ENCODE assay signal across 1 cellular context in the genomic region with DNA sequence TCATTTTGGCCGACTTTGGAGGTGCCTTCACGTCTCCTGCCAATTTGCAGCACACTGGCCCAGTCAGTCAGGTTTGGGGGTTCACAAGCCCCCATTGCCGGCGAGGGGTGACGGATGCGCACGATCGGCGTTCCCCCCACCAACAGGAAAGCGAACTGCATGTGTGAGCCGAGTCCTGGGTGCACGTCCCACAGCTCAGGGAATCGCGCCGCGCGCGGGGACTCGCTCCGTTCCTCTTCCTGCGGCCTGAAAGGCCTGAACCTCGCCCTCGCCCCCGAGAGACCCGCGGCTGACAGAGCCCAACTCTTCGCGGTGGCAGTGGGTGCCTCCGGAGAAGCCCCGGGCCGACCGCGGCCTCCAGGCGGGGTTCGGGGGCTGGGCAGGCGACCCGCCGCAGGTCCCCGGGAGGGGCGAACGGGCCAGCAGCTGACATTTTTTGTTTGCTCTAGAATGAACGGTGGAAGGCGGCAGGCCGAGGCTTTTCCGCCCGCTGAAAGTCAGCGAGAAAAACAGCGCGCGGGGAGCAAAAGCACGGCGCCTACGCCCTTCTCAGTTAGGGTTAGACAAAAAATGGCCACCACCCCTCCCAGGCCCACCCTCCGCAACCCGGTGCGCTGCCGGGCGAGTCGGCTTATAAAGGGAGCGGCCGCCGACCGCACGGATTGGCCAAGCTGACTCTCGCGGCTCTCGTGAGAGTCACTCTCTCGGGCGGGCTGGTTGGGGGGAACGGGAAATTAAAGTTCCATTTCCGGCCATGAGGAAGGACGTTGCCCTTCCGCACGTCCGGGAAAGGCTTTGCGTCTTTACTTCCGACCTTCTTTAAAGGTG.
TF ChIP-seq lines count a peak whose summit lies in the region.

A gene (minus strand): TSS at position 608 of the 828 bp plus-strand sequence.

TF ChIP-seq in HEK293, 187 proteins besides CTCF, POLR2A, EP300 and RAD21 (continued from another document and continues in another):
- TF ChIP-seq, protein P1, sequence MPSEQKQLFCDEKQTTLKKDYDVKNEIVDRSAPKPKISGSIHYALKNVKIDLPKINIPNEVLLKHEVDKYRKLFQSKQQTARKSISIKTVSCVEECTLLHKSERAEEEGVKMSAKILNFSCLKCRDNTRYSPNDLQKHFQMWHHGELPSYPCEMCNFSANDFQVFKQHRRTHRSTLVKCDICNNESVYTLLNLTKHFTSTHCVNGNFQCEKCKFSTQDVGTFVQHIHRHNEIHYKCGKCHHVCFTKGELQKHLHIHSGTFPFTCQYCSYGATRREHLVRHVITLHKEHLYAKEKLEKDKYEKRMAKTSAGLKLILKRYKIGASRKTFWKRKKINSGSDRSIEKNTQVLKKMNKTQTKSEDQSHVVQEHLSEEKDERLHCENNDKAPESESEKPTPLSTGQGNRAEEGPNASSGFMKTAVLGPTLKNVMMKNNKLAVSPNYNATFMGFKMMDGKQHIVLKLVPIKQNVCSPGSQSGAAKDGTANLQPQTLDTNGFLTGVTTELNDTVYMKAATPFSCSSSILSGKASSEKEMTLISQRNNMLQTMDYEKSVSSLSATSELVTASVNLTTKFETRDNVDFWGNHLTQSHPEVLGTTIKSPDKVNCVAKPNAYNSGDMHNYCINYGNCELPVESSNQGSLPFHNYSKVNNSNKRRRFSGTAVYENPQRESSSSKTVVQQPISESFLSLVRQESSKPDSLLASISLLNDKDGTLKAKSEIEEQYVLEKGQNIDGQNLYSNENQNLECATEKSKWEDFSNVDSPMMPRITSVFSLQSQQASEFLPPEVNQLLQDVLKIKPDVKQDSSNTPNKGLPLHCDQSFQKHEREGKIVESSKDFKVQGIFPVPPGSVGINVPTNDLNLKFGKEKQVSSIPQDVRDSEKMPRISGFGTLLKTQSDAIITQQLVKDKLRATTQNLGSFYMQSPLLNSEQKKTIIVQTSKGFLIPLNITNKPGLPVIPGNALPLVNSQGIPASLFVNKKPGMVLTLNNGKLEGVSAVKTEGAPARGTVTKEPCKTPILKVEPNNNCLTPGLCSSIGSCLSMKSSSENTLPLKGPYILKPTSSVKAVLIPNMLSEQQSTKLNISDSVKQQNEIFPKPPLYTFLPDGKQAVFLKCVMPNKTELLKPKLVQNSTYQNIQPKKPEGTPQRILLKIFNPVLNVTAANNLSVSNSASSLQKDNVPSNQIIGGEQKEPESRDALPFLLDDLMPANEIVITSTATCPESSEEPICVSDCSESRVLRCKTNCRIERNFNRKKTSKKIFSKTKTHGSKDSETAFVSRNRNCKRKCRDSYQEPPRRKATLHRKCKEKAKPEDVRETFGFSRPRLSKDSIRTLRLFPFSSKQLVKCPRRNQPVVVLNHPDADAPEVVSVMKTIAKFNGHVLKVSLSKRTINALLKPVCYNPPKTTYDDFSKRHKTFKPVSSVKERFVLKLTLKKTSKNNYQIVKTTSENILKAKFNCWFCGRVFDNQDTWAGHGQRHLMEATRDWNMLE (tag by site-specific recombination; conservative IDR thresholded peaks at IDR 0.05; ENCODE audit: low read depth): peak; percentile 98
- TF ChIP-seq ZNF266 (tag by site-specific recombination; IDR thresholded peaks at IDR 0.05; ENCODE audit: low read depth): no peak
- TF ChIP-seq ZNF341 (tag by site-specific recombination; IDR thresholded peaks at IDR 0.05; ENCODE audit: low read depth): peak; percentile 73
- TF ChIP-seq ZNF302 (tag by site-specific recombination; IDR thresholded peaks at IDR 0.05; ENCODE audit: low read depth): no peak
- peak; percentile 50 for TF ChIP-seq ZNF629 (tag by site-specific recombination; IDR thresholded peaks at IDR 0.05)
- TF ChIP-seq ZNF2 (tag by site-specific recombination; IDR thresholded peaks at IDR 0.05): 0 out of 2 replicates have a peak, but pooled peaks have one; percentile 21
- TF ChIP-seq, protein P2, sequence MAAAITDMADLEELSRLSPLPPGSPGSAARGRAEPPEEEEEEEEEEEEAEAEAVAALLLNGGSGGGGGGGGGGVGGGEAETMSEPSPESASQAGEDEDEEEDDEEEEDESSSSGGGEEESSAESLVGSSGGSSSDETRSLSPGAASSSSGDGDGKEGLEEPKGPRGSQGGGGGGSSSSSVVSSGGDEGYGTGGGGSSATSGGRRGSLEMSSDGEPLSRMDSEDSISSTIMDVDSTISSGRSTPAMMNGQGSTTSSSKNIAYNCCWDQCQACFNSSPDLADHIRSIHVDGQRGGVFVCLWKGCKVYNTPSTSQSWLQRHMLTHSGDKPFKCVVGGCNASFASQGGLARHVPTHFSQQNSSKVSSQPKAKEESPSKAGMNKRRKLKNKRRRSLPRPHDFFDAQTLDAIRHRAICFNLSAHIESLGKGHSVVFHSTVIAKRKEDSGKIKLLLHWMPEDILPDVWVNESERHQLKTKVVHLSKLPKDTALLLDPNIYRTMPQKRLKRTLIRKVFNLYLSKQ (tag by site-specific recombination; IDR thresholded peaks at IDR 0.05; ENCODE audit: borderline replicate concordance): no peak
- TF ChIP-seq ZFP37 (tag by site-specific recombination; IDR thresholded peaks at IDR 0.05): peak; percentile 94
- no peak for TF ChIP-seq ZNF202 (tag by site-specific recombination; IDR thresholded peaks at IDR 0.05; ENCODE audit: borderline replicate concordance)
- TF ChIP-seq, protein P3, sequence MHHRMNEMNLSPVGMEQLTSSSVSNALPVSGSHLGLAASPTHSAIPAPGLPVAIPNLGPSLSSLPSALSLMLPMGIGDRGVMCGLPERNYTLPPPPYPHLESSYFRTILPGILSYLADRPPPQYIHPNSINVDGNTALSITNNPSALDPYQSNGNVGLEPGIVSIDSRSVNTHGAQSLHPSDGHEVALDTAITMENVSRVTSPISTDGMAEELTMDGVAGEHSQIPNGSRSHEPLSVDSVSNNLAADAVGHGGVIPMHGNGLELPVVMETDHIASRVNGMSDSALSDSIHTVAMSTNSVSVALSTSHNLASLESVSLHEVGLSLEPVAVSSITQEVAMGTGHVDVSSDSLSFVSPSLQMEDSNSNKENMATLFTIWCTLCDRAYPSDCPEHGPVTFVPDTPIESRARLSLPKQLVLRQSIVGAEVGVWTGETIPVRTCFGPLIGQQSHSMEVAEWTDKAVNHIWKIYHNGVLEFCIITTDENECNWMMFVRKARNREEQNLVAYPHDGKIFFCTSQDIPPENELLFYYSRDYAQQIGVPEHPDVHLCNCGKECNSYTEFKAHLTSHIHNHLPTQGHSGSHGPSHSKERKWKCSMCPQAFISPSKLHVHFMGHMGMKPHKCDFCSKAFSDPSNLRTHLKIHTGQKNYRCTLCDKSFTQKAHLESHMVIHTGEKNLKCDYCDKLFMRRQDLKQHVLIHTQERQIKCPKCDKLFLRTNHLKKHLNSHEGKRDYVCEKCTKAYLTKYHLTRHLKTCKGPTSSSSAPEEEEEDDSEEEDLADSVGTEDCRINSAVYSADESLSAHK (tag by site-specific recombination; IDR thresholded peaks at IDR 0.05): no peak
- TF ChIP-seq, protein P4, sequence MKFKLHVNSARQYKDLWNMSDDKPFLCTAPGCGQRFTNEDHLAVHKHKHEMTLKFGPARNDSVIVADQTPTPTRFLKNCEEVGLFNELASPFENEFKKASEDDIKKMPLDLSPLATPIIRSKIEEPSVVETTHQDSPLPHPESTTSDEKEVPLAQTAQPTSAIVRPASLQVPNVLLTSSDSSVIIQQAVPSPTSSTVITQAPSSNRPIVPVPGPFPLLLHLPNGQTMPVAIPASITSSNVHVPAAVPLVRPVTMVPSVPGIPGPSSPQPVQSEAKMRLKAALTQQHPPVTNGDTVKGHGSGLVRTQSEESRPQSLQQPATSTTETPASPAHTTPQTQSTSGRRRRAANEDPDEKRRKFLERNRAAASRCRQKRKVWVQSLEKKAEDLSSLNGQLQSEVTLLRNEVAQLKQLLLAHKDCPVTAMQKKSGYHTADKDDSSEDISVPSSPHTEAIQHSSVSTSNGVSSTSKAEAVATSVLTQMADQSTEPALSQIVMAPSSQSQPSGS (tag by site-specific recombination; IDR thresholded peaks at IDR 0.05; ENCODE audit: low read depth): no peak
- TF ChIP-seq RBAK (tag by site-specific recombination; IDR thresholded peaks at IDR 0.05): no peak
- TF ChIP-seq KLF10 (tag by site-specific recombination; IDR thresholded peaks at IDR 0.05): no peak
- no peak for TF ChIP-seq ZNF624 (tag by site-specific recombination; IDR thresholded peaks at IDR 0.05)
- TF ChIP-seq FEZF1 (tag by site-specific recombination; IDR thresholded peaks at IDR 0.05): no peak
- TF ChIP-seq ZNF239 (tag by site-specific recombination; IDR thresholded peaks at IDR 0.05): no peak
- TF ChIP-seq, protein P5, sequence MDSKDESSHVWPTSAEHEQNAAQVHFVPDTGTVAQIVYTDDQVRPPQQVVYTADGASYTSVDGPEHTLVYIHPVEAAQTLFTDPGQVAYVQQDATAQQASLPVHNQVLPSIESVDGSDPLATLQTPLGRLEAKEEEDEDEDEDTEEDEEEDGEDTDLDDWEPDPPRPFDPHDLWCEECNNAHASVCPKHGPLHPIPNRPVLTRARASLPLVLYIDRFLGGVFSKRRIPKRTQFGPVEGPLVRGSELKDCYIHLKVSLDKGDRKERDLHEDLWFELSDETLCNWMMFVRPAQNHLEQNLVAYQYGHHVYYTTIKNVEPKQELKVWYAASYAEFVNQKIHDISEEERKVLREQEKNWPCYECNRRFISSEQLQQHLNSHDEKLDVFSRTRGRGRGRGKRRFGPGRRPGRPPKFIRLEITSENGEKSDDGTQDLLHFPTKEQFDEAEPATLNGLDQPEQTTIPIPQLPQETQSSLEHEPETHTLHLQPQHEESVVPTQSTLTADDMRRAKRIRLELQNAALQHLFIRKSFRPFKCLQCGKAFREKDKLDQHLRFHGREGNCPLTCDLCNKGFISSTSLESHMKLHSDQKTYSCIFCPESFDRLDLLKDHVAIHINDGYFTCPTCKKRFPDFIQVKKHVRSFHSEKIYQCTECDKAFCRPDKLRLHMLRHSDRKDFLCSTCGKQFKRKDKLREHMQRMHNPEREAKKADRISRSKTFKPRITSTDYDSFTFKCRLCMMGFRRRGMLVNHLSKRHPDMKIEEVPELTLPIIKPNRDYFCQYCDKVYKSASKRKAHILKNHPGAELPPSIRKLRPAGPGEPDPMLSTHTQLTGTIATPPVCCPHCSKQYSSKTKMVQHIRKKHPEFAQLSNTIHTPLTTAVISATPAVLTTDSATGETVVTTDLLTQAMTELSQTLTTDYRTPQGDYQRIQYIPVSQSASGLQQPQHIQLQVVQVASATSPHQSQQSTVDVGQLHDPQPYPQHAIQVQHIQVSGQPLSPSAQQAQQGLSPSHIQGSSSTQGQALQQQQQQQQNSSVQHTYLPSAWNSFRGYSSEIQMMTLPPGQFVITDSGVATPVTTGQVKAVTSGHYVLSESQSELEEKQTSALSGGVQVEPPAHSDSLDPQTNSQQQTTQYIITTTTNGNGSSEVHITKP (tag by site-specific recombination; IDR thresholded peaks at IDR 0.05): no peak; the same call in 1 of the 2 replicates
- no peak for TF ChIP-seq ZFP3 (tag by site-specific recombination; IDR thresholded peaks at IDR 0.05; ENCODE audit: low read depth)
- TF ChIP-seq, protein P6, sequence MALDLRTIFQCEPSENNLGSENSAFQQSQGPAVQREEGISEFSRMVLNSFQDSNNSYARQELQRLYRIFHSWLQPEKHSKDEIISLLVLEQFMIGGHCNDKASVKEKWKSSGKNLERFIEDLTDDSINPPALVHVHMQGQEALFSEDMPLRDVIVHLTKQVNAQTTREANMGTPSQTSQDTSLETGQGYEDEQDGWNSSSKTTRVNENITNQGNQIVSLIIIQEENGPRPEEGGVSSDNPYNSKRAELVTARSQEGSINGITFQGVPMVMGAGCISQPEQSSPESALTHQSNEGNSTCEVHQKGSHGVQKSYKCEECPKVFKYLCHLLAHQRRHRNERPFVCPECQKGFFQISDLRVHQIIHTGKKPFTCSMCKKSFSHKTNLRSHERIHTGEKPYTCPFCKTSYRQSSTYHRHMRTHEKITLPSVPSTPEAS (tag by site-specific recombination; IDR thresholded peaks at IDR 0.05): no peak
- TF ChIP-seq, protein P7, sequence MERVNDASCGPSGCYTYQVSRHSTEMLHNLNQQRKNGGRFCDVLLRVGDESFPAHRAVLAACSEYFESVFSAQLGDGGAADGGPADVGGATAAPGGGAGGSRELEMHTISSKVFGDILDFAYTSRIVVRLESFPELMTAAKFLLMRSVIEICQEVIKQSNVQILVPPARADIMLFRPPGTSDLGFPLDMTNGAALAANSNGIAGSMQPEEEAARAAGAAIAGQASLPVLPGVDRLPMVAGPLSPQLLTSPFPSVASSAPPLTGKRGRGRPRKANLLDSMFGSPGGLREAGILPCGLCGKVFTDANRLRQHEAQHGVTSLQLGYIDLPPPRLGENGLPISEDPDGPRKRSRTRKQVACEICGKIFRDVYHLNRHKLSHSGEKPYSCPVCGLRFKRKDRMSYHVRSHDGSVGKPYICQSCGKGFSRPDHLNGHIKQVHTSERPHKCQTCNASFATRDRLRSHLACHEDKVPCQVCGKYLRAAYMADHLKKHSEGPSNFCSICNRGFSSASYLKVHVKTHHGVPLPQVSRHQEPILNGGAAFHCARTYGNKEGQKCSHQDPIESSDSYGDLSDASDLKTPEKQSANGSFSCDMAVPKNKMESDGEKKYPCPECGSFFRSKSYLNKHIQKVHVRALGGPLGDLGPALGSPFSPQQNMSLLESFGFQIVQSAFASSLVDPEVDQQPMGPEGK (tag by site-specific recombination; IDR thresholded peaks at IDR 0.05): peak; percentile 77
- no peak for TF ChIP-seq ZNF600 (tag by site-specific recombination; IDR thresholded peaks at IDR 0.05)
- TF ChIP-seq SETDB1 (IDR thresholded peaks at IDR 0.05; ENCODE audit: insufficient read length, low read length): no peak
- TF ChIP-seq ZNF221 (tag by site-specific recombination; IDR thresholded peaks at IDR 0.05; ENCODE audit: borderline replicate concordance): no peak
- TF ChIP-seq ZNF791 (tag by site-specific recombination; IDR thresholded peaks at IDR 0.05): no peak
- TF ChIP-seq MEIS1 (CRISPR knock-in tag; IDR thresholded peaks at IDR 0.05; ENCODE audit: borderline replicate concordance): no peak
- no peak for TF ChIP-seq ZNF747 (tag by site-specific recombination; IDR thresholded peaks at IDR 0.05)
- TF ChIP-seq ZNF391 (tag by site-specific recombination; IDR thresholded peaks at IDR 0.05; ENCODE audit: borderline replicate concordance, low read depth): no peak
- no peak for TF ChIP-seq HOXD13 (CRISPR knock-in tag; IDR thresholded peaks at IDR 0.05; ENCODE audit: borderline replicate concordance)
- no peak for TF ChIP-seq ZNF585B (tag by site-specific recombination; IDR thresholded peaks at IDR 0.05)
- TF ChIP-seq, protein P8, sequence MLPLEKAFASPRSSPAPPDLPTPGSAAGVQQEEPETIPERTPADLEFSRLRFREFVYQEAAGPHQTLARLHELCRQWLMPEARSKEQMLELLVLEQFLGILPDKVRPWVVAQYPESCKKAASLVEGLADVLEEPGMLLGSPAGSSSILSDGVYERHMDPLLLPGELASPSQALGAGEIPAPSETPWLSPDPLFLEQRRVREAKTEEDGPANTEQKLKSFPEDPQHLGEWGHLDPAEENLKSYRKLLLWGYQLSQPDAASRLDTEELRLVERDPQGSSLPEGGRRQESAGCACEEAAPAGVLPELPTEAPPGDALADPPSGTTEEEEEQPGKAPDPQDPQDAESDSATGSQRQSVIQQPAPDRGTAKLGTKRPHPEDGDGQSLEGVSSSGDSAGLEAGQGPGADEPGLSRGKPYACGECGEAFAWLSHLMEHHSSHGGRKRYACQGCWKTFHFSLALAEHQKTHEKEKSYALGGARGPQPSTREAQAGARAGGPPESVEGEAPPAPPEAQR (tag by site-specific recombination; IDR thresholded peaks at IDR 0.05): no peak
- no peak for TF ChIP-seq ZNF677 (tag by site-specific recombination; IDR thresholded peaks at IDR 0.05)
- TF ChIP-seq ZNF701 (tag by site-specific recombination; IDR thresholded peaks at IDR 0.05): no peak
- no peak for TF ChIP-seq ZNF133 (tag by site-specific recombination; IDR thresholded peaks at IDR 0.05)
- TF ChIP-seq, protein P9, sequence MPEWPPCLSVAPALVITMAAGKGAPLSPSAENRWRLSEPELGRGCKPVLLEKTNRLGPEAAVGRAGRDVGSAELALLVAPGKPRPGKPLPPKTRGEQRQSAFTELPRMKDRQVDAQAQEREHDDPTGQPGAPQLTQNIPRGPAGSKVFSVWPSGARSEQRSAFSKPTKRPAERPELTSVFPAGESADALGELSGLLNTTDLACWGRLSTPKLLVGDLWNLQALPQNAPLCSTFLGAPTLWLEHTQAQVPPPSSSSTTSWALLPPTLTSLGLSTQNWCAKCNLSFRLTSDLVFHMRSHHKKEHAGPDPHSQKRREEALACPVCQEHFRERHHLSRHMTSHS (tag by site-specific recombination; IDR thresholded peaks at IDR 0.05): no peak
- no peak for TF ChIP-seq HOXC10 (CRISPR knock-in tag; IDR thresholded peaks at IDR 0.05)
